In genomic region chr1:179870870-179871269, GRCh38 we compare ENCODE assay signal across 19 cellular contexts.
"Had no signal": no experiment of that assay in that cellular context is flagged by ENCODE, and none has a peak within 500 bp of the region (broad histone marks: within the 10 kb centered on the region; RNA-seq: fewer than 3 reads in every experiment).

No MANE protein-coding gene starts in this region.

- H3K27ac Mint-ChIP-seq: activated CD4-positive, alpha-beta T cell treated with anti-CD3 and anti-CD28 coated beads for 36 hours; activated CD8-positive, alpha-beta T cell treated with anti-CD3 and anti-CD28 coated beads for 36 hours; activated naive CD8-positive, alpha-beta T cell treated with anti-CD3 and anti-CD28 coated beads, Interleukin-2, amount 10 ng/mL, durations not matched to agents 7 days and 5 days; activated T-helper 2 cell treated with anti-CD3 and anti-CD28 coated beads, Interferon-gamma antibody, Interleukin-2, Interleukin-4, amounts not matched to agents 10 μg/mL and 5 μg/mL and 100 μg/mL, durations not matched to agents 14 hours and 24 hours and 36 hours; WTC11 had no signal

- DNase-seq: activated CD4-positive, alpha-beta T cell treated with anti-CD3 and anti-CD28 coated beads for 36 hours; activated CD8-positive, alpha-beta T cell treated with anti-CD3 and anti-CD28 coated beads for 36 hours; activated naive CD4-positive, alpha-beta T cell treated with Interleukin-2 at 50 U/mL for 16 hours; activated naive CD8-positive, alpha-beta T cell treated with anti-CD3 and anti-CD28 coated beads, Interleukin-2, amount 10 ng/mL, durations not matched to agents 7 days and 5 days; activated T-cell treated with anti-CD3 and anti-CD28 coated beads, Interleukin-2, amount 50 U/mL, for 24 hours; amygdala; effector memory CD8-positive, alpha-beta T cell; islet precursor cell; left colon; lower lobe of right lung; nephron progenitor cell; nucleus accumbens; posterior cingulate gyrus; stimulated activated CD4-positive, alpha-beta T cell treated with anti-CD3 and anti-CD28 coated beads, Interleukin-12 subunit alpha, Interleukin-12 subunit beta, amount 100 ng/mL, for 4 hours; stimulated activated CD4-positive, alpha-beta T cell treated with anti-CD3 and anti-CD28 coated beads, Interleukin-2, amount 100 ng/mL, for 24 hours; stimulated activated naive CD4-positive, alpha-beta T cell treated with Interleukin-2 at 50 U/mL for 16 hours; thyroid gland had no signal

- H3K27me3 Mint-ChIP-seq: activated CD4-positive, alpha-beta T cell treated with anti-CD3 and anti-CD28 coated beads for 36 hours; activated CD8-positive, alpha-beta T cell treated with anti-CD3 and anti-CD28 coated beads for 36 hours; activated naive CD8-positive, alpha-beta T cell treated with anti-CD3 and anti-CD28 coated beads, Interleukin-2, amount 10 ng/mL, durations not matched to agents 7 days and 5 days; activated T-cell treated with anti-CD3 and anti-CD28 coated beads, Interleukin-2, amount 50 U/mL, for 24 hours; effector memory CD8-positive, alpha-beta T cell had no signal

- H3K4me3 Mint-ChIP-seq: activated CD4-positive, alpha-beta T cell treated with anti-CD3 and anti-CD28 coated beads for 36 hours; activated CD8-positive, alpha-beta T cell treated with anti-CD3 and anti-CD28 coated beads for 36 hours; activated naive CD8-positive, alpha-beta T cell treated with anti-CD3 and anti-CD28 coated beads, Interleukin-2, amount 10 ng/mL, durations not matched to agents 7 days and 5 days; activated T-cell treated with anti-CD3 and anti-CD28 coated beads, Interleukin-2, amount 50 U/mL, for 24 hours; effector memory CD8-positive, alpha-beta T cell; nephron progenitor cell; WTC11 had no signal

- ATAC-seq: activated CD4-positive, alpha-beta T cell treated with anti-CD3 and anti-CD28 coated beads for 36 hours; activated CD8-positive, alpha-beta T cell treated with anti-CD3 and anti-CD28 coated beads for 36 hours; effector memory CD8-positive, alpha-beta T cell; left colon; lower lobe of right lung; WTC11 had no signal

- H3K9me3 Mint-ChIP-seq: activated CD8-positive, alpha-beta T cell treated with anti-CD3 and anti-CD28 coated beads for 36 hours; activated naive CD8-positive, alpha-beta T cell treated with anti-CD3 and anti-CD28 coated beads, Interleukin-2, amount 10 ng/mL, durations not matched to agents 7 days and 5 days; activated T-cell treated with anti-CD3 and anti-CD28 coated beads, Interleukin-2, amount 50 U/mL, for 24 hours; activated T-helper 2 cell treated with anti-CD3 and anti-CD28 coated beads, Interferon-gamma antibody, Interleukin-2, Interleukin-4, amounts not matched to agents 10 μg/mL and 5 μg/mL and 100 μg/mL, durations not matched to agents 14 hours and 24 hours and 36 hours; effector memory CD8-positive, alpha-beta T cell; nephron progenitor cell; WTC11 had no signal
